ENCODE assay signal across 10 cellular contexts in genomic region chr18:74836296-74837139, GRCh38.
DNase-seq lines count a peak whose midpoint lies in the region; ATAC-seq, FAIRE-seq and TF ChIP-seq lines count a peak whose summit lies in the region.
"Had no signal": no experiment of that assay in that cellular context is flagged by ENCODE, and none has a peak within 500 bp of the region (broad histone marks: within the 10 kb centered on the region; RNA-seq: fewer than 3 reads in every experiment).

No MANE protein-coding gene starts in this region.

- ATAC-seq in HG02938 (IDR thresholded peaks at IDR 0.05; ENCODE audit: unreplicated experiment) = no peak

- peaks cover 2% of the 10 kb centered on the region for H3K27me3 Mint-ChIP-seq in endothelial cell (ENCODE audit: unreplicated experiment)

- H3K4me3 ChIP-seq in stomach = no peak overlapping the region
- H3K4me3 ChIP-seq: lung had no signal

- no peaks in the 10 kb centered on the region for H3K9me3 Mint-ChIP-seq in endothelial cell (ENCODE audit: unreplicated experiment)
- H3K9me3 Mint-ChIP-seq: T-helper 1 cell treated with Interleukin-12 subunit alpha and Interleukin-12 subunit beta and Interleukin-4 antibody, amounts not matched to agents 30 μg/mL and 1 μg/mL, for 36 hours had no signal

- no peaks in the 10 kb centered on the region for H3K9me3 ChIP-seq in stomach

- H3K36me3 Mint-ChIP-seq in endothelial cell (ENCODE audit: low read depth, unreplicated experiment) = no peaks in the 10 kb centered on the region

- H3K4me1 Mint-ChIP-seq in endothelial cell (ENCODE audit: unreplicated experiment) = peaks cover 19% of the 10 kb centered on the region

- intact Hi-C loops in stomach (cut with DNase I; ENCODE audit: low total_unique reads) = no loop called here

- H3K27me3 ChIP-seq in stomach = no peaks in the 10 kb centered on the region

- no peak for TF ChIP-seq POLR2A in stomach (IDR thresholded peaks at IDR 0.05)

- WGBS in stomach, 5 donors = 47 to 59% (median 49%) methylated on average over 7 to 8 of the region's 8 CpGs

- peaks cover 0 to 9% (median 0%) of the 10 kb centered on the region in 4 donors for H3K36me3 ChIP-seq in stomach

- H3K27ac Mint-ChIP-seq in endothelial cell (ENCODE audit: unreplicated experiment) = no peak overlapping the region
- H3K27ac Mint-ChIP-seq: T-helper 1 cell treated with Interleukin-12 subunit alpha and Interleukin-12 subunit beta and Interleukin-4 antibody, amounts not matched to agents 30 μg/mL and 1 μg/mL, for 36 hours had no signal

- FAIRE-seq in RCC 7860 (lab: Jason Lieb, UNC) (no peak), HTR-8/SVneo (lab: Jason Lieb, UNC) (no peak)

- no peak overlapping the region for H3K27ac ChIP-seq in stomach

- DNase-seq in NCI-H524 (lab: John Stamatoyannopoulos, UW) (peak; percentile 27 to 66), NCI-H524 treated with DMSO at 0.1 percent for 48 hours (lab: John Stamatoyannopoulos, UW) (no peak), RCC 7860 (ENCODE audit: low spot score) (peak; percentile 55), glomerular visceral epithelial cell (ENCODE audit: extremely low spot score) (peak; percentile 69), stomach (peak; percentile 38), HTR-8/SVneo (ENCODE audit: insufficient read length, low spot score) (no peak), endothelial cell (ENCODE audit: low spot score) (no peak)

- TF ChIP-seq CTCF in stomach (IDR thresholded peaks at IDR 0.05) (no peak), endothelial cell (IDR thresholded peaks at IDR 0.05; ENCODE audit: unreplicated experiment) (no peak)

- peaks cover 0 to 12% (median 8%) of the 10 kb centered on the region in 4 donors for H3K4me1 ChIP-seq in stomach

- no peak for TF ChIP-seq EP300 in stomach (IDR thresholded peaks at IDR 0.05)

- no peak overlapping the region for H3K4me3 Mint-ChIP-seq in endothelial cell (ENCODE audit: unreplicated experiment)
- H3K4me3 Mint-ChIP-seq: T-helper 1 cell treated with Interleukin-12 subunit alpha and Interleukin-12 subunit beta and Interleukin-4 antibody, amounts not matched to agents 30 μg/mL and 1 μg/mL, for 36 hours had no signal

Comparison
In these comparisons a context has a peak if more than half of its experiments do, and no peak if none do; other contexts are left out.
1. DNase-seq: peak in NCI-H524 (2 of 2), RCC 7860 (single experiment), glomerular visceral epithelial cell (single experiment) and stomach (single experiment); none in NCI-H524 treated with DMSO at 0.1 percent for 48 hours (single experiment), HTR-8/SVneo (single experiment) and endothelial cell (single experiment).